Comparison of ENCODE assay signal across 8 cellular contexts in genomic region chr18:62741118-62741566, GRCh38. TPM values are rescaled to one million over a fixed set of nuclear protein-coding genes. Genes with fewer than 3 reads are reported as not detected.
A peak's percentile ranks its signal among the peaks of the same experiment; 100 is the strongest.
DNase-seq lines count a peak whose midpoint lies in the region; ATAC-seq and TF ChIP-seq lines count a peak whose summit lies in the region.

No MANE protein-coding gene starts in this region.

- TF ChIP-seq POLR2A in adrenal gland (IDR thresholded peaks at IDR 0.05) (peak in 1 of 2 donors; percentile 34), right lobe of liver (IDR thresholded peaks at IDR 0.05) (no peak)

- ATAC-seq in right lobe of liver (peak; percentile 71 to 81 (median 75)), GM21360 (IDR thresholded peaks at IDR 0.05; ENCODE audit: unreplicated experiment) (no peak)

- H3K4me3 ChIP-seq in HUES6 (ENCODE audit: low read depth, low read length) = no peak overlapping the region
- H3K4me3 ChIP-seq in adrenal gland = no peak overlapping the region
- H3K4me3 ChIP-seq in right lobe of liver = peak overlapping the region; percentile 6 to 49 (median 46)

- H3K36me3 ChIP-seq in HUES6 (ENCODE audit: control insufficient read depth, insufficient read depth, low read length) (no peaks in the 10 kb centered on the region), adrenal gland (replicated peaks in 1 of 2) (no peaks in the 10 kb centered on the region), right lobe of liver (no peaks in the 10 kb centered on the region)

- intact Hi-C loops in adrenal gland (cut with DNase I) (no loop called here), right lobe of liver (cut with DNase I) (no loop called here)

- H3K4me1 ChIP-seq in HUES6 (ENCODE audit: control insufficient read depth, insufficient read depth, low read length) (peaks cover 64% of the 10 kb centered on the region), adrenal gland (replicated peaks in 1 of 2) (peaks cover 13 to 48% of the 10 kb centered on the region in 2 donors), right lobe of liver (peaks cover 0 to 50% (median 17%) of the 10 kb centered on the region in 4 donors)

- 34 to 46% (median 39%) methylated on average over 4 of the region's 4 CpGs for WGBS in adrenal gland, 4 donors
- 15% methylated on average over 4 of the region's 4 CpGs for WGBS in right lobe of liver (ENCODE audit: insufficient coverage, low coverage, low lambda C conversion rate, missing lambda C conversion rate)

- H3K27me3 ChIP-seq in HUES6 (ENCODE audit: control insufficient read depth, insufficient read depth, low read length) (no peaks in the 10 kb centered on the region), adrenal gland (no peaks in the 10 kb centered on the region), right lobe of liver (no peaks in the 10 kb centered on the region)

- DNase-seq in CD1c-positive myeloid dendritic cell (ENCODE audit: extremely low spot score) (peak; percentile 12), adrenal gland (peak; percentile 54 to 78 (median 72)), right lobe of liver (no peak), HuH-7.5 (ENCODE audit: low spot score) (no peak), GM20000 (ENCODE audit: low spot score) (no peak), NCI-H1092 (lab: John Stamatoyannopoulos, UW) (no peak)

- H3K27ac ChIP-seq in HUES6 (ENCODE audit: low read depth, low read length) (peak overlapping the region; percentile 55), adrenal gland (peak overlapping the region; percentile 71 to 85 (median 80)), right lobe of liver (peak overlapping the region; percentile 47 to 85 (median 83))

- TF ChIP-seq CTCF in adrenal gland (IDR thresholded peaks at IDR 0.05) (no peak), right lobe of liver (IDR thresholded peaks at IDR 0.05) (no peak), GM20000 (IDR thresholded peaks at IDR 0.05; ENCODE audit: extremely low read depth, missing control alignments) (no peak)

- peaks cover 3% of the 10 kb centered on the region; the same call in 1 of the 2 replicates for H3K9me3 ChIP-seq in HUES6 (ENCODE audit: control insufficient read depth, insufficient read depth, low read depth, low read length)
- no peaks in the 10 kb centered on the region for H3K9me3 ChIP-seq in adrenal gland (replicated peaks in 1 of 3)
- H3K9me3 ChIP-seq in right lobe of liver = no peaks in the 10 kb centered on the region

- no peak overlapping the region for H3K9ac ChIP-seq in HUES6 (ENCODE audit: low read length)

RNA-seq across cellular contexts. Expression of gene PHLPP1, which starts 25.8 kb away (rescaled TPM):
- total RNA-seq in adrenal gland (10 to 100 TPM; 20.9 to 61.6 (median 48.8) TPM), right lobe of liver (10 to 100 TPM in 5 of 6 experiments, 1 to 10 TPM in 1; 8.6 to 19.3 (median 17.0) TPM)
- polyA plus RNA-seq in adrenal gland = 10 to 100 TPM; 13.8 to 20.9 (median 16.3) TPM

Comparison
In these comparisons a context has a peak if more than half of its experiments do, and no peak if none do; other contexts are left out.
1. DNase-seq: peak in CD1c-positive myeloid dendritic cell (single experiment) and adrenal gland (7 of 7); none in right lobe of liver (0 of 3), HuH-7.5 (single experiment), GM20000 (single experiment) and NCI-H1092 (single experiment).
2. H3K4me3 ChIP-seq: peak in right lobe of liver (3 of 3); none in HUES6 (single experiment) and adrenal gland (0 of 4).
3. Peak in every context shown above with its lines, with median percentiles within 50 percentile points of each other: H3K27ac ChIP-seq.